Comparison of ENCODE assay signal across 8 cellular contexts in the genomic region with DNA sequence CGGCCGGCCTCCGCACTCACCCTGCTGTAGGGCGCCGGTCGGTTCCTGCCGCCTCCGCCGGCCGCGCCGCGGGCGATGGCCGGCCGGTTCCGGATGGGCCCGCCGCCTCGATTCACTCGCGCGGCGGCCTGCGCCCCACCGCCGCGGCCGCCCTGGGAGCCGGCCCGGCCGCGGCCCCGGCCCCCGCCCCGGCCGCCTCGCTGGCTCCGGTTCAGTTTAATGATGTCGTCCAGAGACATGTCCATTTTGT. TPM values are rescaled to one million over a fixed set of nuclear protein-coding genes. Genes with fewer than 3 reads are reported as not detected.
DNase-seq lines count a peak whose midpoint lies in the region; ATAC-seq and TF ChIP-seq lines count a peak whose summit lies in the region.

No MANE protein-coding gene starts in this region.

- peak overlapping the region; percentile 48 for H3K18ac ChIP-seq in neuronal stem cell (ENCODE audit: low read length)

- H4K8ac ChIP-seq in neuronal stem cell (ENCODE audit: low read depth, low read length), result no peak overlapping the region

- H3K79me1 ChIP-seq in neuronal stem cell (ENCODE audit: low read depth, low read length), result peaks cover 20% of the 10 kb centered on the region

- peak; percentile 12 for ATAC-seq in HG03520 (IDR thresholded peaks at IDR 0.05; ENCODE audit: unreplicated experiment)
- no peak for ATAC-seq in HG02571 (IDR thresholded peaks at IDR 0.05; ENCODE audit: unreplicated experiment)

- H4K20me1 ChIP-seq in DOHH2 (ENCODE audit: control insufficient read depth, insufficient read depth, low read depth, low read length), result peaks cover 9% of the 10 kb centered on the region

- H3F3A ChIP-seq in DOHH2 (ENCODE audit: control insufficient read depth, insufficient read depth), result peaks cover 11% of the 10 kb centered on the region

- H3K4me2 ChIP-seq in DOHH2 (ENCODE audit: low read length), result peak overlapping the region; percentile 93; the same call in 1 of the 2 replicates
- H3K4me2 ChIP-seq in neuronal stem cell (ENCODE audit: insufficient read depth, low read length, poor library complexity, severe bottlenecking), result peak overlapping the region; percentile 61

- H3K4me1 ChIP-seq in DOHH2 (ENCODE audit: control insufficient read depth, low read length), result peaks cover 38% of the 10 kb centered on the region
- peaks cover 7 to 17% of the 10 kb centered on the region in 2 donors for H3K4me1 ChIP-seq in neuronal stem cell (ENCODE audit: control insufficient read depth in 2 of 2, insufficient read depth in 1 of 2, low read depth in 1 of 2, low read length in 2 of 2)

- TF ChIP-seq CTCF in DOHH2 (IDR thresholded peaks at IDR 0.05; ENCODE audit: low read depth, low read length, poor library complexity, severe bottlenecking) (no peak), choroid plexus epithelial cell (conservative IDR thresholded peaks at IDR 0.05; ENCODE audit: low read depth, low read length) (no peak)

- H3K4me3 ChIP-seq in DOHH2 (ENCODE audit: low read length), result peak overlapping the region; percentile 96
- peak overlapping the region; percentile 91 for H3K4me3 ChIP-seq in choroid plexus epithelial cell (ENCODE audit: low read depth, low read length)
- peak overlapping the region; percentile 73 to 96 for H3K4me3 ChIP-seq in neuronal stem cell (ENCODE audit: low read length in 2 of 2)

- H3K9me3 ChIP-seq in DOHH2 (ENCODE audit: control insufficient read depth, insufficient read depth, low read length), result no peaks in the 10 kb centered on the region
- no peaks in the 10 kb centered on the region for H3K9me3 ChIP-seq in neuronal stem cell (replicated peaks in 1 of 2; ENCODE audit: control insufficient read depth in 2 of 2, insufficient read depth in 1 of 2, low read depth in 1 of 2, low read length in 2 of 2)

- no CpG with 5 or more reads among the region's 40 CpGs for WGBS in neuronal stem cell (ENCODE audit: extremely low coverage in 2 of 2, insufficient read length in 2 of 2, insufficient replicate concordance in 1 of 2), 2 donors

- H3K23ac ChIP-seq in neuronal stem cell (ENCODE audit: low read depth, low read length, poor library complexity), result peak overlapping the region; percentile 99

- peak overlapping the region; percentile 95 for H3K9ac ChIP-seq in neuronal stem cell (ENCODE audit: low read depth, low read length, poor library complexity)

- H3K36me3 ChIP-seq in DOHH2 (ENCODE audit: control insufficient read depth, low read length) (peaks cover 70% of the 10 kb centered on the region), neuronal stem cell (replicated peaks in 1 of 2; ENCODE audit: control insufficient read depth in 2 of 2, insufficient read depth in 2 of 2, low read length in 2 of 2) (peaks cover 53 to 71% of the 10 kb centered on the region in 2 donors)

- H2BK5ac ChIP-seq in neuronal stem cell (ENCODE audit: low read length), result no peak overlapping the region

- H2AFZ ChIP-seq in neuronal stem cell (ENCODE audit: low read length), result peak overlapping the region; percentile 92

- no peak overlapping the region for H2BK120ac ChIP-seq in neuronal stem cell (ENCODE audit: low read depth, low read length)

- H3K9me2 ChIP-seq in DOHH2 (replicated peaks; ENCODE audit: control insufficient read depth, low read length), result no peaks in the 10 kb centered on the region

- H2BK12ac ChIP-seq in neuronal stem cell (ENCODE audit: low read length), result no peak overlapping the region

- H3K27ac ChIP-seq in DOHH2 (ENCODE audit: low read depth, low read length) (peak overlapping the region; percentile 53), neuronal stem cell (replicated peaks; ENCODE audit: low read length) (no peak overlapping the region)

- H3K4ac ChIP-seq in neuronal stem cell (ENCODE audit: low read length), result no peak overlapping the region

- H3K27me3 ChIP-seq in DOHH2 (ENCODE audit: control insufficient read depth, low read length), result no peaks in the 10 kb centered on the region
- H3K27me3 ChIP-seq in neuronal stem cell (ENCODE audit: control insufficient read depth in 3 of 3, insufficient read depth in 3 of 3, low read depth in 1 of 3, low read length in 3 of 3), result no peaks in the 10 kb centered on the region

- H2BK15ac ChIP-seq in neuronal stem cell (ENCODE audit: low read length), result peak overlapping the region; percentile 67

- H2AK5ac ChIP-seq in neuronal stem cell (ENCODE audit: low read depth, low read length), result peak overlapping the region; percentile 94

- no peak overlapping the region for H3K14ac ChIP-seq in neuronal stem cell (ENCODE audit: low read length)

- DNase-seq in choroid plexus epithelial cell (ENCODE audit: low read depth) (no peak), neuronal stem cell (ENCODE audit: low spot score) (no peak), NCI-H774 (lab: John Stamatoyannopoulos, UW) (no peak), GDM1 (lab: John Stamatoyannopoulos, UW) (no peak), DMS79 (lab: John Stamatoyannopoulos, UW) (no peak)

- no peak overlapping the region for H4K91ac ChIP-seq in neuronal stem cell (ENCODE audit: low read depth, low read length, poor library complexity)

- H3K79me2 ChIP-seq in DOHH2 (ENCODE audit: control insufficient read depth, low read length), result peaks cover 82% of the 10 kb centered on the region

RNA-seq across cellular contexts. Expression of gene ALYREF, which starts 0.2 kb away (rescaled TPM):
- 76.8 TPM for polyA plus RNA-seq in neuronal stem cell (2013, experiment 1 of 2)
- polyA plus RNA-seq in neuronal stem cell (2013, experiment 2 of 2), result 74.5 TPM

RNA-seq across cellular contexts. Expression of gene ANAPC11, which starts 0.3 kb away (rescaled TPM):
- 316 TPM for polyA plus RNA-seq in neuronal stem cell (2013, experiment 1 of 2)
- 330 TPM for polyA plus RNA-seq in neuronal stem cell (2013, experiment 2 of 2)

RNA-seq across cellular contexts. Expression of gene NPB, which starts 10.8 kb away (rescaled TPM):
- 2.0 TPM for polyA plus RNA-seq in neuronal stem cell (2013, experiment 1 of 2)
- polyA plus RNA-seq in neuronal stem cell (2013, experiment 2 of 2), result 1.5 TPM

RNA-seq across cellular contexts. Expression of gene PCYT2, which starts 20.0 kb away (rescaled TPM):
- 16.8 TPM for polyA plus RNA-seq in neuronal stem cell (2013, experiment 1 of 2)
- polyA plus RNA-seq in neuronal stem cell (2013, experiment 2 of 2), result 15.9 TPM

RNA-seq across cellular contexts. Expression of gene ARHGDIA, which starts 20.1 kb away (rescaled TPM):
- 124 TPM for polyA plus RNA-seq in neuronal stem cell (2013, experiment 1 of 2)
- polyA plus RNA-seq in neuronal stem cell (2013, experiment 2 of 2), result 118 TPM
